9 cellular contexts compared by ENCODE assay signal in the genomic region with DNA sequence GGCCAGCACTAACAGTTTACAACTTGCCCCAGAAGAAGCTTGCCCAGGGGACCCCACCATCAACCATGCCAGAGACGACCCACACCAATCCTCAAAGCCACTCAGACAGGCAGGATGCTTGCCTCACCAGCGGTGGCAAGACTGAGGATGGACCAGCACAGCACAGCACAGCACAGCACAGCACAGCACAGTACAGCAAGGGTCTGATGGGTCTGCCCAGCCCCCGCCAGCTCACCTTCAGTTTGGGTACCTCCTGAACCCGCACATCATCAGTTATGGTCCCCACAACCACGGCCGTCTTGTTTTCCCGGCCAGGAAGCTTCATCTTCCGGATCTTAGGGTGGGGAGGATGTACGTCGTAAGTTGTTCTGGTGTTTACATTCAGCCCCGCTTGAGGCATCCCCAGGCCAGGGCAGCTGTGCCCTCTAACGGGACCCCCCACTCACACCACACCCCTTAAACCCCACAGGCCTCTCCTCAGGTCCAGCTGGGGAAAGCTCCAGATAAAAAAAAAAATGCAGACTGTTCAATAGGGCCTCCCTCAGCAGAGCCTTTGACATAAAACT. TPM values are rescaled to one million over a fixed set of nuclear protein-coding genes. Genes with fewer than 3 reads are reported as not detected.
DNase-seq lines count a peak whose midpoint lies in the region; ATAC-seq and TF ChIP-seq lines count a peak whose summit lies in the region.
"Had no signal": no experiment of that assay in that cellular context is flagged by ENCODE, and none has a peak within 500 bp of the region (broad histone marks: within the 10 kb centered on the region; RNA-seq: fewer than 3 reads in every experiment).

No MANE protein-coding gene starts in this region.

- POLR2A ChIA-PET in activated CD4-positive, alpha-beta T cell treated with anti-CD3 and anti-CD28 coated beads, Interleukin-2, amount 10 ng/mL, durations not matched to agents 7 days and 5 days (lab: Charles Lee): no interaction called here
- POLR2A ChIA-PET in activated CD4-positive, alpha-beta memory T cell treated with anti-CD3 and anti-CD28 coated beads, Interleukin-2, amount 10 ng/mL, durations not matched to agents 7 days and 5 days (lab: Charles Lee): interaction anchor here (0.6 to 4.7 kb wide), 14 partner anchors 9 to 361 kb away, joined by 3 to 51 read pairs (median 4); a partner anchor contains a TSS

- peaks cover 42% of the 10 kb centered on the region for H3K36me3 Mint-ChIP-seq in activated CD4-positive, alpha-beta T cell treated with anti-CD3 and anti-CD28 coated beads, Interleukin-2, amount 10 ng/mL, durations not matched to agents 7 days and 5 days (ENCODE audit: low read depth)
- H3K36me3 Mint-ChIP-seq in activated CD4-positive, alpha-beta memory T cell treated with anti-CD3 and anti-CD28 coated beads, Interleukin-2, amount 10 ng/mL, durations not matched to agents 7 days and 5 days (ENCODE audit: low read depth): peaks cover 57% of the 10 kb centered on the region
- H3K36me3 Mint-ChIP-seq in stimulated activated memory B cell treated with anti-CD40 and anti-IgM and Interleukin-4, amounts not matched to agents 10 μg/mL and 1 μg/mL and 100 μg/mL, for 72 hours: peaks cover 56% of the 10 kb centered on the region

- no peaks in the 10 kb centered on the region for H3K9me3 Mint-ChIP-seq in activated CD4-positive, alpha-beta T cell treated with anti-CD3 and anti-CD28 coated beads, Interleukin-2, amount 10 ng/mL, durations not matched to agents 7 days and 5 days
- no peaks in the 10 kb centered on the region for H3K9me3 Mint-ChIP-seq in activated CD4-positive, alpha-beta memory T cell treated with anti-CD3 and anti-CD28 coated beads, Interleukin-2, amount 10 ng/mL, durations not matched to agents 7 days and 5 days
- no peaks in the 10 kb centered on the region for H3K9me3 Mint-ChIP-seq in stimulated activated memory B cell treated with anti-CD40 and anti-IgM and Interleukin-4, amounts not matched to agents 10 μg/mL and 1 μg/mL and 100 μg/mL, for 72 hours

- H3K4me3 ChIP-seq in foreskin fibroblast (ENCODE audit: low read depth in 1 of 2, low read length in 2 of 2): peak overlapping the region; percentile 96 to 99

- CTCF ChIA-PET in activated CD4-positive, alpha-beta T cell treated with anti-CD3 and anti-CD28 coated beads, Interleukin-2, amount 10 ng/mL, durations not matched to agents 7 days and 5 days (lab: Charles Lee): interaction anchor here (0.6 to 2.5 kb wide), 5 partner anchors 8 to 111 kb away, joined by 3 to 14 read pairs (median 5); no protein-coding TSS in a partner anchor
- CTCF ChIA-PET in activated CD4-positive, alpha-beta memory T cell treated with anti-CD3 and anti-CD28 coated beads, Interleukin-2, amount 10 ng/mL, durations not matched to agents 7 days and 5 days (lab: Charles Lee): interaction anchor here (0.7 to 2.1 kb wide), 4 partner anchors 8 to 111 kb away, joined by 3 to 10 read pairs (median 6); no protein-coding TSS in a partner anchor

- peak overlapping the region; percentile 98 for H3K4me3 Mint-ChIP-seq in activated CD4-positive, alpha-beta T cell treated with anti-CD3 and anti-CD28 coated beads, Interleukin-2, amount 10 ng/mL, durations not matched to agents 7 days and 5 days
- peak overlapping the region; percentile 96 for H3K4me3 Mint-ChIP-seq in activated CD4-positive, alpha-beta memory T cell treated with anti-CD3 and anti-CD28 coated beads, Interleukin-2, amount 10 ng/mL, durations not matched to agents 7 days and 5 days
- peak overlapping the region; percentile 95 for H3K4me3 Mint-ChIP-seq in stimulated activated memory B cell treated with anti-CD40 and anti-IgM and Interleukin-4, amounts not matched to agents 10 μg/mL and 1 μg/mL and 100 μg/mL, for 72 hours

- H3K27ac Mint-ChIP-seq in activated CD4-positive, alpha-beta T cell treated with anti-CD3 and anti-CD28 coated beads, Interleukin-2, amount 10 ng/mL, durations not matched to agents 7 days and 5 days: peak overlapping the region; percentile 36
- peak overlapping the region; percentile 97 for H3K27ac Mint-ChIP-seq in activated CD4-positive, alpha-beta memory T cell treated with anti-CD3 and anti-CD28 coated beads, Interleukin-2, amount 10 ng/mL, durations not matched to agents 7 days and 5 days
- H3K27ac Mint-ChIP-seq in stimulated activated memory B cell treated with anti-CD40 and anti-IgM and Interleukin-4, amounts not matched to agents 10 μg/mL and 1 μg/mL and 100 μg/mL, for 72 hours: peak overlapping the region; percentile 98

- H3K4me1 Mint-ChIP-seq in activated CD4-positive, alpha-beta T cell treated with anti-CD3 and anti-CD28 coated beads, Interleukin-2, amount 10 ng/mL, durations not matched to agents 7 days and 5 days: peaks cover 34% of the 10 kb centered on the region
- H3K4me1 Mint-ChIP-seq in activated CD4-positive, alpha-beta memory T cell treated with anti-CD3 and anti-CD28 coated beads, Interleukin-2, amount 10 ng/mL, durations not matched to agents 7 days and 5 days: peaks cover 42% of the 10 kb centered on the region
- H3K4me1 Mint-ChIP-seq in stimulated activated memory B cell treated with anti-CD40 and anti-IgM and Interleukin-4, amounts not matched to agents 10 μg/mL and 1 μg/mL and 100 μg/mL, for 72 hours: peaks cover 62% of the 10 kb centered on the region

- no peak for ATAC-seq in stimulated activated memory B cell treated with anti-CD40 and anti-IgM and Interleukin-4, amounts not matched to agents 10 μg/mL and 1 μg/mL and 100 μg/mL, for 72 hours

- no peak for DNase-seq in activated CD4-positive, alpha-beta T cell treated with anti-CD3 and anti-CD28 coated beads, Interleukin-2, amount 10 ng/mL, durations not matched to agents 7 days and 5 days
- no peak for DNase-seq in activated CD4-positive, alpha-beta T cell treated with anti-CD3 and anti-CD28 coated beads, Interleukin-2, amount 50 U/mL, for 1 hour
- DNase-seq in activated CD4-positive, alpha-beta memory T cell treated with anti-CD3 and anti-CD28 coated beads, Interleukin-2, amount 10 ng/mL, durations not matched to agents 7 days and 5 days: peak; percentile 20
- DNase-seq in foreskin fibroblast (no peak), superior temporal gyrus (ENCODE audit: extremely low spot score) (no peak), NCI-H2081 treated with DMSO at 0.1 percent for 48 hours (lab: John Stamatoyannopoulos, UW) (no peak), DMS53 (lab: John Stamatoyannopoulos, UW) (no peak)
- DNase-seq: effector CD8-positive, alpha-beta T cell had no signal

- no peak for TF ChIP-seq CTCF in foreskin fibroblast (IDR thresholded peaks at IDR 0.05; ENCODE audit: low read depth, low read length)

- H3K27me3 Mint-ChIP-seq in activated CD4-positive, alpha-beta T cell treated with anti-CD3 and anti-CD28 coated beads, Interleukin-2, amount 10 ng/mL, durations not matched to agents 7 days and 5 days: no peaks in the 10 kb centered on the region
- no peaks in the 10 kb centered on the region for H3K27me3 Mint-ChIP-seq in activated CD4-positive, alpha-beta memory T cell treated with anti-CD3 and anti-CD28 coated beads, Interleukin-2, amount 10 ng/mL, durations not matched to agents 7 days and 5 days
- no peaks in the 10 kb centered on the region for H3K27me3 Mint-ChIP-seq in stimulated activated memory B cell treated with anti-CD40 and anti-IgM and Interleukin-4, amounts not matched to agents 10 μg/mL and 1 μg/mL and 100 μg/mL, for 72 hours

RNA-seq across cellular contexts. Expression of a gene that starts 1.7 kb away (rescaled TPM):
- 1 to 10 TPM; 2.5 TPM for total RNA-seq in activated CD4-positive, alpha-beta T cell treated with anti-CD3 and anti-CD28 coated beads, Interleukin-2, amount 10 ng/mL, durations not matched to agents 7 days and 5 days
- 1 to 10 TPM; 1.3 to 2.6 TPM for total RNA-seq in activated CD4-positive, alpha-beta memory T cell treated with anti-CD3 and anti-CD28 coated beads, Interleukin-2, amount 10 ng/mL, durations not matched to agents 7 days and 5 days

RNA-seq across cellular contexts. Expression of a gene that starts 2.4 kb away (rescaled TPM):
- 1,000 to 10,000 TPM; 1,477 to 1,601 TPM for total RNA-seq in activated CD4-positive, alpha-beta T cell treated with anti-CD3 and anti-CD28 coated beads, Interleukin-2, amount 10 ng/mL, durations not matched to agents 7 days and 5 days
- 1,000 to 10,000 TPM; 1,511 to 1,528 TPM for total RNA-seq in activated CD4-positive, alpha-beta memory T cell treated with anti-CD3 and anti-CD28 coated beads, Interleukin-2, amount 10 ng/mL, durations not matched to agents 7 days and 5 days

RNA-seq across cellular contexts. Expression of a gene that starts 2.7 kb away (rescaled TPM):
- total RNA-seq in activated CD4-positive, alpha-beta T cell treated with anti-CD3 and anti-CD28 coated beads, Interleukin-2, amount 10 ng/mL, durations not matched to agents 7 days and 5 days: 10 to 100 TPM; 28.2 to 33.6 TPM
- 10 to 100 TPM; 27.7 to 29.5 TPM for total RNA-seq in activated CD4-positive, alpha-beta memory T cell treated with anti-CD3 and anti-CD28 coated beads, Interleukin-2, amount 10 ng/mL, durations not matched to agents 7 days and 5 days

RNA-seq across cellular contexts. Expression of a gene that starts 10.0 kb away (rescaled TPM):
- total RNA-seq in activated CD4-positive, alpha-beta T cell treated with anti-CD3 and anti-CD28 coated beads, Interleukin-2, amount 10 ng/mL, durations not matched to agents 7 days and 5 days: not detected
- not detected for total RNA-seq in activated CD4-positive, alpha-beta memory T cell treated with anti-CD3 and anti-CD28 coated beads, Interleukin-2, amount 10 ng/mL, durations not matched to agents 7 days and 5 days

RNA-seq across cellular contexts. Expression of a gene that starts 20.6 kb away (rescaled TPM):
- 10 to 100 TPM; 24.1 to 25.8 TPM for total RNA-seq in activated CD4-positive, alpha-beta T cell treated with anti-CD3 and anti-CD28 coated beads, Interleukin-2, amount 10 ng/mL, durations not matched to agents 7 days and 5 days
- 10 to 100 TPM; 18.7 to 19.1 TPM for total RNA-seq in activated CD4-positive, alpha-beta memory T cell treated with anti-CD3 and anti-CD28 coated beads, Interleukin-2, amount 10 ng/mL, durations not matched to agents 7 days and 5 days

Comparison
In these comparisons a context has a peak if more than half of its experiments do, and no peak if none do; other contexts are left out.
1. H3K27ac Mint-ChIP-seq: peak in every context shown above with its lines; median percentile 98 in stimulated activated memory B cell treated with anti-CD40 and anti-IgM and Interleukin-4, amounts not matched to agents 10 μg/mL and 1 μg/mL and 100 μg/mL, for 72 hours; 97 in activated CD4-positive, alpha-beta memory T cell treated with anti-CD3 and anti-CD28 coated beads, Interleukin-2, amount 10 ng/mL, durations not matched to agents 7 days and 5 days; 36 in activated CD4-positive, alpha-beta T cell treated with anti-CD3 and anti-CD28 coated beads, Interleukin-2, amount 10 ng/mL, durations not matched to agents 7 days and 5 days.